ENCODE assay signal across 8 cellular contexts in genomic region chr21:46325073-46325912, GRCh38. TPM values are rescaled to one million over a fixed set of nuclear protein-coding genes. Genes with fewer than 3 reads are reported as not detected.
DNase-seq lines count a peak whose midpoint lies in the region; ATAC-seq and TF ChIP-seq lines count a peak whose summit lies in the region.

No MANE protein-coding gene starts in this region.

- H3K9me3 ChIP-seq in CD8-positive, alpha-beta memory T cell (ENCODE audit: low read length): no peaks in the 10 kb centered on the region
- H3K9me3 ChIP-seq in HCT116 (ENCODE audit: control insufficient read depth in 1 of 2, insufficient read depth in 1 of 2, low read depth in 1 of 2, low read length in 2 of 2): no peaks in the 10 kb centered on the region
- no peaks in the 10 kb centered on the region for H3K9me3 ChIP-seq in upper lobe of right lung

- H3K27me3 ChIP-seq in CD8-positive, alpha-beta memory T cell (ENCODE audit: insufficient read depth, low read length, poor library complexity, severe bottlenecking): no peaks in the 10 kb centered on the region
- H3K27me3 ChIP-seq in HCT116 (ENCODE audit: insufficient read depth, low read length) (no peaks in the 10 kb centered on the region), upper lobe of right lung (no peaks in the 10 kb centered on the region)

- H2AFZ ChIP-seq in HCT116 (ENCODE audit: low read depth, low read length, poor library complexity, severe bottlenecking): no peak overlapping the region

- peak; percentile 40 for ATAC-seq in HCT116
- ATAC-seq in upper lobe of right lung: peak; percentile 16
- ATAC-seq in GM18520 (IDR thresholded peaks at IDR 0.05; ENCODE audit: unreplicated experiment): no peak

- H3K9ac ChIP-seq in HCT116 (ENCODE audit: low read length): peak overlapping the region; percentile 90

- no peaks in the 10 kb centered on the region for H3K27me3 Mint-ChIP-seq in CD8-positive, alpha-beta memory T cell
- H3K27me3 Mint-ChIP-seq in activated T-helper 1 cell treated with anti-CD3 and anti-CD28 coated beads, Interleukin-12 subunit alpha, Interleukin-12 subunit beta, Interleukin-2, Interleukin-4 antibody, amounts not matched to agents 30 ng/mL and 10 ng/mL and 1 ng/mL, durations not matched to agents 14 hours and 24 hours and 36 hours (ENCODE audit: insufficient read depth): no peaks in the 10 kb centered on the region
- no peaks in the 10 kb centered on the region for H3K27me3 Mint-ChIP-seq in neural crest cell (ENCODE audit: low read depth)

- peak in 3 of 5 donors; percentile 2 to 54 (median 11) for DNase-seq in CD8-positive, alpha-beta memory T cell
- DNase-seq in HCT116 (ENCODE audit: low read depth, low spot score) (peak; percentile 28), NCI-H82 treated with DMSO at 0.1 percent for 48 hours (lab: John Stamatoyannopoulos, UW; ENCODE audit: unreplicated experiment) (peak; percentile 20), fibroblast of the aortic adventitia (ENCODE audit: low read depth) (peak; percentile 39), neural crest cell (ENCODE audit: low read depth, low spot score) (peak; percentile 45), upper lobe of right lung (peak; percentile 75)
- DNase-seq in activated T-helper 1 cell treated with anti-CD3 and anti-CD28 coated beads, Interleukin-12 subunit alpha, Interleukin-12 subunit beta, Interleukin-2, Interleukin-4 antibody, amounts not matched to agents 30 ng/mL and 10 ng/mL and 1 ng/mL, durations not matched to agents 14 hours and 24 hours and 36 hours (ENCODE audit: low spot score): peak; percentile 27

- peaks cover 0 to 2% (median 0%) of the 10 kb centered on the region in 5 donors for H3K9me3 Mint-ChIP-seq in CD8-positive, alpha-beta memory T cell
- no peaks in the 10 kb centered on the region for H3K9me3 Mint-ChIP-seq in activated T-helper 1 cell treated with anti-CD3 and anti-CD28 coated beads, Interleukin-12 subunit alpha, Interleukin-12 subunit beta, Interleukin-2, Interleukin-4 antibody, amounts not matched to agents 30 ng/mL and 10 ng/mL and 1 ng/mL, durations not matched to agents 14 hours and 24 hours and 36 hours
- H3K9me3 Mint-ChIP-seq in neural crest cell: no peaks in the 10 kb centered on the region

- intact Hi-C loops in HCT116 (cut with micrococcal nuclease): loop anchor here (2.0 to 10.0 kb wide), 4 partner anchors 96 to 350 kb away; partner anchors contain the start of genes DIP2A and LSS
- intact Hi-C loops in activated T-helper 1 cell treated with anti-CD3 and anti-CD28 coated beads, Interleukin-12 subunit alpha, Interleukin-12 subunit beta, Interleukin-2, Interleukin-4 antibody, amounts not matched to agents 30 ng/mL and 10 ng/mL and 1 ng/mL, durations not matched to agents 14 hours and 24 hours and 36 hours (cut with micrococcal nuclease): loop anchor here (10.0 kb wide), 1 partner anchor 350 kb away; no protein-coding TSS in a partner anchor
- intact Hi-C loops in upper lobe of right lung (cut with DNase I): no loop called here

- peaks cover 8% of the 10 kb centered on the region for H3K36me3 ChIP-seq in CD8-positive, alpha-beta memory T cell (ENCODE audit: insufficient read depth, low read length)
- peaks cover 13 to 16% of the 10 kb centered on the region in 2 experiments; a peak in 3 of 4 replicates for H3K36me3 ChIP-seq in HCT116 (ENCODE audit: control insufficient read depth in 1 of 2, insufficient read depth in 2 of 2, low read length in 2 of 2)
- H3K36me3 ChIP-seq in upper lobe of right lung: peaks cover 25% of the 10 kb centered on the region

- TF ChIP-seq POLR2A in HCT116 (IDR thresholded peaks at IDR 0.05; ENCODE audit: borderline replicate concordance, extremely low read depth, insufficient read depth, insufficient read length): peak; percentile 20

- POLR2A ChIA-PET in CD8-positive, alpha-beta memory T cell (lab: Charles Lee): interaction anchor here (1.0 to 1.7 kb wide), 2 partner anchors 100 to 310 kb away, joined by 3 to 5 read pairs; partner anchors contain the start of gene PRMT2
- POLR2A ChIA-PET in HCT116 (lab: Charles Lee): no interaction called here

- peak in 2 of 3 experiments; percentile 9 to 17; a peak in 1 of 6 replicates for TF ChIP-seq CTCF in HCT116 (IDR thresholded peaks at IDR 0.05 in 2 of 3, conservative IDR thresholded peaks at IDR 0.05 in 1 of 3; ENCODE audit: borderline replicate concordance in 1 of 3, insufficient read depth in 1 of 3, low read depth in 2 of 3, low read length in 2 of 3)
- TF ChIP-seq CTCF in fibroblast of the aortic adventitia (IDR thresholded peaks at IDR 0.05; ENCODE audit: insufficient read depth, low read length): peak; percentile 47
- peak; percentile 51 for TF ChIP-seq CTCF in neural crest cell (conservative IDR thresholded peaks at IDR 0.05)
- no peak for TF ChIP-seq CTCF in upper lobe of right lung (IDR thresholded peaks at IDR 0.05)

- no peak for TF ChIP-seq RAD21 in HCT116 (IDR thresholded peaks at IDR 0.05; ENCODE audit: low read depth)

- H3K36me3 Mint-ChIP-seq in CD8-positive, alpha-beta memory T cell: peaks cover 0 to 38% (median 7%) of the 10 kb centered on the region in 3 donors
- H3K36me3 Mint-ChIP-seq in activated T-helper 1 cell treated with anti-CD3 and anti-CD28 coated beads, Interleukin-12 subunit alpha, Interleukin-12 subunit beta, Interleukin-2, Interleukin-4 antibody, amounts not matched to agents 30 ng/mL and 10 ng/mL and 1 ng/mL, durations not matched to agents 14 hours and 24 hours and 36 hours (ENCODE audit: low read depth): peaks cover 23% of the 10 kb centered on the region
- H3K36me3 Mint-ChIP-seq in neural crest cell (ENCODE audit: low read depth): peaks cover 15% of the 10 kb centered on the region

- no peaks in the 10 kb centered on the region for H4K20me1 ChIP-seq in HCT116 (ENCODE audit: insufficient read depth)

- no peaks in the 10 kb centered on the region for H3K9me2 ChIP-seq in HCT116 (ENCODE audit: insufficient read depth)

- peak overlapping the region; percentile 68 for H3K4me3 ChIP-seq in CD8-positive, alpha-beta memory T cell (ENCODE audit: low read length)
- H3K4me3 ChIP-seq in HCT116 (replicated peaks in 1 of 2; ENCODE audit: low read depth in 1 of 2, low read length in 2 of 2) (peak overlapping the region; percentile 70 to 89), fibroblast of the aortic adventitia (ENCODE audit: low read depth, low read length) (peak overlapping the region; percentile 78), upper lobe of right lung (peak overlapping the region; percentile 99)

- BruUV-seq in HCT116 (replicated peaks; lab: Mats Ljungman, UMichigan): no TSS peak

- H3K4me1 ChIP-seq in CD8-positive, alpha-beta memory T cell (ENCODE audit: insufficient read depth, low read length): peaks cover 26% of the 10 kb centered on the region
- H3K4me1 ChIP-seq in HCT116 (ENCODE audit: control insufficient read depth in 1 of 2, insufficient read depth in 2 of 2, low read length in 2 of 2) (peaks cover 20 to 29% of the 10 kb centered on the region in 2 experiments), upper lobe of right lung (peaks cover 21% of the 10 kb centered on the region)

- peak overlapping the region; percentile 86 to 99 (median 92) for H3K4me3 Mint-ChIP-seq in CD8-positive, alpha-beta memory T cell
- H3K4me3 Mint-ChIP-seq in activated T-helper 1 cell treated with anti-CD3 and anti-CD28 coated beads, Interleukin-12 subunit alpha, Interleukin-12 subunit beta, Interleukin-2, Interleukin-4 antibody, amounts not matched to agents 30 ng/mL and 10 ng/mL and 1 ng/mL, durations not matched to agents 14 hours and 24 hours and 36 hours: peak overlapping the region; percentile 90
- peak overlapping the region; percentile 95 for H3K4me3 Mint-ChIP-seq in neural crest cell

- peak overlapping the region; percentile 81 for H3K4me2 ChIP-seq in HCT116 (ENCODE audit: low read length)

- H3K4me1 Mint-ChIP-seq in CD8-positive, alpha-beta memory T cell: peaks cover 27 to 41% (median 41%) of the 10 kb centered on the region in 3 donors
- peaks cover 41% of the 10 kb centered on the region for H3K4me1 Mint-ChIP-seq in activated T-helper 1 cell treated with anti-CD3 and anti-CD28 coated beads, Interleukin-12 subunit alpha, Interleukin-12 subunit beta, Interleukin-2, Interleukin-4 antibody, amounts not matched to agents 30 ng/mL and 10 ng/mL and 1 ng/mL, durations not matched to agents 14 hours and 24 hours and 36 hours (ENCODE audit: low read depth)
- peaks cover 39% of the 10 kb centered on the region for H3K4me1 Mint-ChIP-seq in neural crest cell

- CTCF ChIA-PET in CD8-positive, alpha-beta memory T cell (lab: Charles Lee): interaction anchor here (0.7 to 1.6 kb wide), 8 partner anchors 39 to 319 kb away, joined by 3 to 7 read pairs (median 3); partner anchors contain the start of genes MCM3AP and YBEY
- CTCF ChIA-PET in HCT116 (lab: Charles Lee): interaction anchor here (0.9 to 1.6 kb wide), 5 partner anchors 10 to 182 kb away, joined by 3 to 14 read pairs (median 3); partner anchors contain the start of gene LSS

- peak overlapping the region; percentile 43 to 94 (median 90) for H3K27ac Mint-ChIP-seq in CD8-positive, alpha-beta memory T cell
- H3K27ac Mint-ChIP-seq in activated T-helper 1 cell treated with anti-CD3 and anti-CD28 coated beads, Interleukin-12 subunit alpha, Interleukin-12 subunit beta, Interleukin-2, Interleukin-4 antibody, amounts not matched to agents 30 ng/mL and 10 ng/mL and 1 ng/mL, durations not matched to agents 14 hours and 24 hours and 36 hours: peak overlapping the region; percentile 79
- peak overlapping the region; percentile 81 for H3K27ac Mint-ChIP-seq in neural crest cell (ENCODE audit: unreplicated experiment)

- peak overlapping the region; percentile 78 for H3K27ac ChIP-seq in CD8-positive, alpha-beta memory T cell (ENCODE audit: low read depth, low read length)
- H3K27ac ChIP-seq in HCT116 (ENCODE audit: low read depth, low read length) (peak overlapping the region; percentile 96), upper lobe of right lung (peak overlapping the region; percentile 72)

- RAD21 ChIA-PET in HCT116 (lab: Charles Lee; ENCODE audit: low non-redundant PET in 1 of 2, low total read pairs in 2 of 2, uncharacterized antibody in 2 of 2, unreplicated experiment in 2 of 2): interaction anchor here in 1 of 2 experiments (1.4 kb wide), 1 partner anchor 182 kb away, joined by 4 read pairs; no protein-coding TSS in a partner anchor

- peaks cover 68% of the 10 kb centered on the region for H3K79me2 ChIP-seq in HCT116 (ENCODE audit: insufficient read depth, low read length)

RNA-seq across cellular contexts. Expression of gene PCNT, which starts 1.3 kb away (rescaled TPM):
- 10 to 100 TPM; 54.8 to 60.1 TPM for total RNA-seq in CD8-positive, alpha-beta memory T cell
- 27.1 TPM for polyA plus RNA-seq in CD8-positive, alpha-beta memory T cell
- total RNA-seq in HCT116 (2021; ENCODE audit: unreplicated experiment) (43.6 TPM), fibroblast of the aortic adventitia (ENCODE audit: low replicate concordance) (27.8 and 40.3 TPM in 2 replicates), neural crest cell (54.8 and 60.4 TPM in 2 replicates), upper lobe of right lung (29.3 TPM)
- polyA plus RNA-seq in HCT116 (2012): 19.5 and 24.9 TPM in 2 replicates
- total RNA-seq in activated T-helper 1 cell treated with anti-CD3 and anti-CD28 coated beads, Interleukin-12 subunit alpha, Interleukin-12 subunit beta, Interleukin-2, Interleukin-4 antibody, amounts not matched to agents 30 ng/mL and 10 ng/mL and 1 ng/mL, durations not matched to agents 14 hours and 24 hours and 36 hours: 58.4 and 59.7 TPM in 2 replicates

RNA-seq across cellular contexts. Expression of gene C21orf58, which starts 1.6 kb away (rescaled TPM):
- 10 to 100 TPM; 13.4 to 14.5 TPM for total RNA-seq in CD8-positive, alpha-beta memory T cell
- 0.62 TPM for polyA plus RNA-seq in CD8-positive, alpha-beta memory T cell
- total RNA-seq in HCT116 (2021; ENCODE audit: unreplicated experiment) (10.8 TPM), fibroblast of the aortic adventitia (ENCODE audit: low replicate concordance) (3.6 and 10.2 TPM in 2 replicates), neural crest cell (61.0 and 61.5 TPM in 2 replicates), upper lobe of right lung (2.3 TPM)
- 4.4 and 5.8 TPM in 2 replicates for polyA plus RNA-seq in HCT116 (2012)
- total RNA-seq in activated T-helper 1 cell treated with anti-CD3 and anti-CD28 coated beads, Interleukin-12 subunit alpha, Interleukin-12 subunit beta, Interleukin-2, Interleukin-4 antibody, amounts not matched to agents 30 ng/mL and 10 ng/mL and 1 ng/mL, durations not matched to agents 14 hours and 24 hours and 36 hours: 26.7 and 26.9 TPM in 2 replicates

RNA-seq across cellular contexts. Expression of gene YBEY, which starts 39.2 kb away (rescaled TPM):
- total RNA-seq in CD8-positive, alpha-beta memory T cell: 10 to 100 TPM; 16.7 to 18.6 TPM
- 21.0 TPM for polyA plus RNA-seq in CD8-positive, alpha-beta memory T cell
- total RNA-seq in HCT116 (2021; ENCODE audit: unreplicated experiment): 31.5 TPM
- polyA plus RNA-seq in HCT116 (2012): 22.1 and 28.9 TPM in 2 replicates
- 16.7 and 17.6 TPM in 2 replicates for total RNA-seq in activated T-helper 1 cell treated with anti-CD3 and anti-CD28 coated beads, Interleukin-12 subunit alpha, Interleukin-12 subunit beta, Interleukin-2, Interleukin-4 antibody, amounts not matched to agents 30 ng/mL and 10 ng/mL and 1 ng/mL, durations not matched to agents 14 hours and 24 hours and 36 hours
- total RNA-seq in fibroblast of the aortic adventitia (ENCODE audit: low replicate concordance): 16.5 and 22.4 TPM in 2 replicates
- 23.0 and 23.1 TPM in 2 replicates for total RNA-seq in neural crest cell
- total RNA-seq in upper lobe of right lung: 14.0 TPM

RNA-seq across cellular contexts. Expression of gene MCM3AP, which starts 39.9 kb away (rescaled TPM):
- total RNA-seq in CD8-positive, alpha-beta memory T cell: 100 to 1,000 TPM; 131 to 133 TPM
- 56.7 TPM for polyA plus RNA-seq in CD8-positive, alpha-beta memory T cell
- total RNA-seq in HCT116 (2021; ENCODE audit: unreplicated experiment): 88.4 TPM
- 43.3 and 43.9 TPM in 2 replicates for polyA plus RNA-seq in HCT116 (2012)
- total RNA-seq in activated T-helper 1 cell treated with anti-CD3 and anti-CD28 coated beads, Interleukin-12 subunit alpha, Interleukin-12 subunit beta, Interleukin-2, Interleukin-4 antibody, amounts not matched to agents 30 ng/mL and 10 ng/mL and 1 ng/mL, durations not matched to agents 14 hours and 24 hours and 36 hours: 131 and 137 TPM in 2 replicates
- 66.4 and 77.4 TPM in 2 replicates for total RNA-seq in fibroblast of the aortic adventitia (ENCODE audit: low replicate concordance)
- 142 and 153 TPM in 2 replicates for total RNA-seq in neural crest cell
- total RNA-seq in upper lobe of right lung: 92.2 TPM

Comparison
In these comparisons a context has a peak if more than half of its experiments do, and no peak if none do; other contexts are left out.
1. DNase-seq: peak in every context shown above with its lines; median percentile 75 in upper lobe of right lung; 45 in neural crest cell; 39 in fibroblast of the aortic adventitia; 28 in HCT116; 27 in activated T-helper 1 cell treated with anti-CD3 and anti-CD28 coated beads, Interleukin-12 subunit alpha, Interleukin-12 subunit beta, Interleukin-2, Interleukin-4 antibody, amounts not matched to agents 30 ng/mL and 10 ng/mL and 1 ng/mL, durations not matched to agents 14 hours and 24 hours and 36 hours; 20 in NCI-H82 treated with DMSO at 0.1 percent for 48 hours; 11 in CD8-positive, alpha-beta memory T cell.